14 cellular contexts compared by ENCODE assay signal in genomic region chr19:58034476-58034790, GRCh38. TPM values are rescaled to one million over a fixed set of nuclear protein-coding genes. Genes with fewer than 3 reads are reported as not detected.
A peak's percentile ranks its signal among the peaks of the same experiment; 100 is the strongest.
DNase-seq lines count a peak whose midpoint lies in the region; ATAC-seq and TF ChIP-seq lines count a peak whose summit lies in the region.
"Had no signal": no experiment of that assay in that cellular context is flagged by ENCODE, and none has a peak within 500 bp of the region (broad histone marks: within the 10 kb centered on the region; RNA-seq: fewer than 3 reads in every experiment).

No MANE protein-coding gene starts in this region.

- intact Hi-C loops in spleen (cut with DNase I; ENCODE audit: low total_unique reads): no loop called here
- intact Hi-C loops in CD8-positive, alpha-beta T cell (cut with DNase I, micrococcal nuclease): no loop called here

- no peak; the same call in 2 of the 3 replicates for ATAC-seq in GM23338
- no peak for ATAC-seq in HG02588 (IDR thresholded peaks at IDR 0.05; ENCODE audit: unreplicated experiment)
- no peak for ATAC-seq in CD8-positive, alpha-beta T cell

- H3K27ac ChIP-seq in GM23338 (ENCODE audit: low read depth) (no peak overlapping the region), spleen (peak overlapping the region in 1 of 8 donors; percentile 34)
- no peak overlapping the region for H3K27ac ChIP-seq in CD8-positive, alpha-beta T cell (ENCODE audit: low read depth, low read length)

- no peak for TF ChIP-seq CTCF in GM23338 (conservative IDR thresholded peaks at IDR 0.05; ENCODE audit: low read depth in 2 of 2)
- TF ChIP-seq CTCF in brain (conservative IDR thresholded peaks at IDR 0.05): no peak
- TF ChIP-seq CTCF in spleen (IDR thresholded peaks at IDR 0.05 in 8 of 11, conservative IDR thresholded peaks at IDR 0.05 in 3 of 11): no peak
- TF ChIP-seq CTCF in CD8-positive, alpha-beta T cell (IDR thresholded peaks at IDR 0.05): no peak

- H3K4me1 Mint-ChIP-seq in GM23338: peaks cover 3% of the 10 kb centered on the region; the same call in 2 of the 3 replicates
- H3K4me1 Mint-ChIP-seq in brain: peaks cover 32% of the 10 kb centered on the region
- peaks cover 2% of the 10 kb centered on the region for H3K4me1 Mint-ChIP-seq in CD8-positive, alpha-beta T cell (ENCODE audit: low read depth)

- H3K4me2 ChIP-seq in GM23338: peak overlapping the region; percentile 85

- 6 to 19% (median 10%) methylated on average over 19 of the region's 19 CpGs for WGBS in spleen, 5 donors

- H3K9me3 Mint-ChIP-seq in GM23338: peaks cover 80% of the 10 kb centered on the region
- peaks cover 0 to 47% (median 14%) of the 10 kb centered on the region in 5 experiments for H3K9me3 Mint-ChIP-seq in brain
- H3K9me3 Mint-ChIP-seq in CD8-positive, alpha-beta T cell: peaks cover 20% of the 10 kb centered on the region

- peaks cover 0 to 99% (median 74%) of the 10 kb centered on the region in 8 donors for H3K9me3 ChIP-seq in spleen
- H3K9me3 ChIP-seq in CD8-positive, alpha-beta T cell (ENCODE audit: low read length): peaks cover 13% of the 10 kb centered on the region

- H3K27me3 Mint-ChIP-seq in GM23338 (ENCODE audit: insufficient read depth, low read depth, poor library complexity): peaks cover 12% of the 10 kb centered on the region
- H3K27me3 Mint-ChIP-seq in brain: peaks cover 3% of the 10 kb centered on the region
- peaks cover 31% of the 10 kb centered on the region for H3K27me3 Mint-ChIP-seq in CD8-positive, alpha-beta T cell (ENCODE audit: low read depth)

- H3K27me3 ChIP-seq in GM23338 (ENCODE audit: insufficient read depth) (no peaks in the 10 kb centered on the region), spleen (replicated peaks in 1 of 7) (peaks cover 0 to 61% (median 19%) of the 10 kb centered on the region in 7 donors)
- H3K27me3 ChIP-seq in CD8-positive, alpha-beta T cell (ENCODE audit: insufficient read depth, low read length): peaks cover 9% of the 10 kb centered on the region

- H3K4me3 ChIP-seq in GM23338 (peak overlapping the region; percentile 59), spleen (peak overlapping the region in 6 of 8 donors; percentile 16 to 66 (median 41))
- H3K4me3 ChIP-seq in CD8-positive, alpha-beta T cell (ENCODE audit: low read depth, low read length): no peak overlapping the region
- H3K4me3 ChIP-seq: mucosa of descending colon had no signal

- H3K9me2 ChIP-seq in GM23338 (ENCODE audit: insufficient read depth): no peaks in the 10 kb centered on the region

- peaks cover 17% of the 10 kb centered on the region for H3F3A ChIP-seq in GM23338 (replicated peaks; ENCODE audit: low read depth)

- CTCF ChIA-PET in CD8-positive, alpha-beta T cell (lab: Charles Lee): no interaction called here

- H3K4me3 Mint-ChIP-seq in GM23338 (no peak overlapping the region; the same call in 2 of the 3 replicates), brain (peak overlapping the region in 4 of 5 experiments; percentile 80 to 92 (median 87))
- no peak overlapping the region for H3K4me3 Mint-ChIP-seq in CD8-positive, alpha-beta T cell

- H3K4me1 ChIP-seq in GM23338 (ENCODE audit: insufficient read depth) (peaks cover 30% of the 10 kb centered on the region), spleen (peaks cover 0 to 6% (median 0%) of the 10 kb centered on the region in 6 donors)
- no peaks in the 10 kb centered on the region for H3K4me1 ChIP-seq in CD8-positive, alpha-beta T cell (ENCODE audit: insufficient read depth, low read length)

- H3K27ac Mint-ChIP-seq in GM23338 (no peak overlapping the region), brain (peak overlapping the region in 4 of 5 experiments; percentile 71 to 98 (median 92))
- H3K27ac Mint-ChIP-seq in CD8-positive, alpha-beta T cell: no peak overlapping the region
- H3K27ac Mint-ChIP-seq: activated naive CD4-positive, alpha-beta T cell treated with anti-CD3 and anti-CD28 coated beads, Interleukin-2, amount 50 U/mL, for 72 hours had no signal

- DNase-seq in GM23338 (ENCODE audit: low spot score) (peak; percentile 78), iPS-NIHi7 (ENCODE audit: extremely low spot score) (peak; percentile 25), spleen (no peak), HuH-7 (ENCODE audit: low spot score) (no peak), OCI-M2 (lab: John Stamatoyannopoulos, UW; ENCODE audit: unreplicated experiment) (no peak)
- no peak for DNase-seq in CD8-positive, alpha-beta T cell

- H3K36me3 ChIP-seq in GM23338 (ENCODE audit: insufficient read depth) (no peaks in the 10 kb centered on the region), spleen (no peaks in the 10 kb centered on the region)
- H3K36me3 ChIP-seq in CD8-positive, alpha-beta T cell (ENCODE audit: insufficient read depth, low read length): no peaks in the 10 kb centered on the region

- TF ChIP-seq POLR2A in spleen (IDR thresholded peaks at IDR 0.05): no peak

- no peaks in the 10 kb centered on the region for H4K20me1 ChIP-seq in GM23338 (replicated peaks; ENCODE audit: insufficient read depth)

- H3K36me3 Mint-ChIP-seq in GM23338 (ENCODE audit: low read depth) (peaks cover 26% of the 10 kb centered on the region), brain (peaks cover 12% of the 10 kb centered on the region)
- peaks cover 20% of the 10 kb centered on the region for H3K36me3 Mint-ChIP-seq in CD8-positive, alpha-beta T cell
- H3K36me3 Mint-ChIP-seq: IgD-negative memory B cell had no signal

- H3K79me2 ChIP-seq in GM23338 (replicated peaks; ENCODE audit: insufficient read depth): no peaks in the 10 kb centered on the region

- POLR2A ChIA-PET in CD8-positive, alpha-beta T cell (lab: Charles Lee): no interaction called here

- no peak overlapping the region for H2AFZ ChIP-seq in GM23338

TF ChIP-seq in GM23338, 12 proteins besides CTCF, POLR2A, EP300 and RAD21 (continues in another document):
- TF ChIP-seq EZH2phosphoT487 (IDR thresholded peaks at IDR 0.05; ENCODE audit: unreplicated experiment) (no peak), POLR2AphosphoS5 (IDR thresholded peaks at IDR 0.05; ENCODE audit: low read depth) (no peak), REST (IDR thresholded peaks at IDR 0.05; ENCODE audit: unreplicated experiment) (no peak), ZNF114 (CRISPR knock-in tag; IDR thresholded peaks at IDR 0.05) (no peak), ETS1 (IDR thresholded peaks at IDR 0.05) (no peak)

RNA-seq across cellular contexts. Expression of gene ZSCAN1, which starts 0.6 kb away (rescaled TPM):
- total RNA-seq in GM23338 (2014; rRNA removed; shearing (Covaris generic)): 0.93 and 1.5 TPM in 2 replicates
- polyA plus RNA-seq in GM23338 (2016; fragmentation: Nextera tagmentation; extraction: Ambion mirVana) (3.9 and 4.9 TPM in 2 replicates), brain (ENCODE audit: insufficient read depth, low read depth, low replicate concordance) (1.1 TPM), spleen (under 1 TPM in 2 of 3 donors, not detected in 1; 0.08 to 0.24 TPM)
- not detected for total RNA-seq in spleen
- not detected for total RNA-seq in CD8-positive, alpha-beta T cell
- total RNA-seq: activated naive CD4-positive, alpha-beta T cell treated with anti-CD3 and anti-CD28 coated beads, Interleukin-2, amount 50 U/mL, for 72 hours; dermis microvascular lymphatic vessel endothelial cell; H4; mucosa of descending colon; T-helper 1 cell treated with Interleukin-12 subunit alpha and Interleukin-12 subunit beta and Interleukin-4 antibody, amounts not matched to agents 30 ng/mL and 1 ng/mL, for 36 hours had no signal
- polyA plus RNA-seq: IgD-negative memory B cell had no signal

RNA-seq across cellular contexts. Expression of gene ZNF135, which starts 24.6 kb away (rescaled TPM):
- total RNA-seq in GM23338 (2014; rRNA removed; shearing (Covaris generic)): 9.8 and 10.3 TPM in 2 replicates
- 2.8 and 4.8 TPM in 2 replicates for polyA plus RNA-seq in GM23338 (2016; fragmentation: Nextera tagmentation; extraction: Ambion mirVana)
- 8.5 TPM for polyA plus RNA-seq in brain (ENCODE audit: insufficient read depth, low read depth, low replicate concordance)
- total RNA-seq in spleen: 1 to 10 TPM; 3.6 to 9.4 (median 8.1) TPM
- polyA plus RNA-seq in spleen: 1 to 10 TPM; 4.8 to 6.5 (median 5.1) TPM
- total RNA-seq in CD8-positive, alpha-beta T cell: 1 to 10 TPM; 1.2 to 1.4 TPM
- total RNA-seq: H4 had no signal

RNA-seq across cellular contexts. Expression of gene ZNF606, which starts 31.8 kb away (rescaled TPM):
- 54.4 and 55.6 TPM in 2 replicates for total RNA-seq in GM23338 (2014; rRNA removed; shearing (Covaris generic))
- polyA plus RNA-seq in GM23338 (2016; fragmentation: Nextera tagmentation; extraction: Ambion mirVana): 11.4 and 13.6 TPM in 2 replicates
- polyA plus RNA-seq in brain (ENCODE audit: insufficient read depth, low read depth, low replicate concordance): 4.8 TPM
- total RNA-seq in spleen: 10 to 100 TPM; 12.4 to 25.3 (median 17.3) TPM
- 10 to 100 TPM in 1 of 3 donors, 1 to 10 TPM in 2; 5.6 to 12.4 (median 9.3) TPM for polyA plus RNA-seq in spleen
- 10 to 100 TPM; 11.2 to 13.0 TPM for total RNA-seq in CD8-positive, alpha-beta T cell

Comparison
In these comparisons a context has a peak if more than half of its experiments do, and no peak if none do; other contexts are left out.
1. DNase-seq: peak in GM23338 (single experiment) and iPS-NIHi7 (single experiment); none in spleen (single experiment), HuH-7 (single experiment), CD8-positive, alpha-beta T cell (0 of 7) and OCI-M2 (single experiment).
2. H3K27ac Mint-ChIP-seq: peak in brain (4 of 5); none in GM23338 (single experiment) and CD8-positive, alpha-beta T cell (single experiment).
3. H3K4me3 Mint-ChIP-seq: peak in brain (4 of 5); none in GM23338 (single experiment) and CD8-positive, alpha-beta T cell (single experiment).